7 cellular contexts compared by ENCODE assay signal in genomic region chr12:102883204-102883799, GRCh38. TPM values are rescaled to one million over a fixed set of nuclear protein-coding genes. Genes with fewer than 3 reads are reported as not detected.
A peak's percentile ranks its signal among the peaks of the same experiment; 100 is the strongest.
DNase-seq lines count a peak whose midpoint lies in the region; ATAC-seq and TF ChIP-seq lines count a peak whose summit lies in the region.

No MANE protein-coding gene starts in this region.

- CTCF ChIA-PET in activated naive CD4-positive, alpha-beta T cell treated with anti-CD3 and anti-CD28 coated beads, Interleukin-2, amount 10 ng/mL, durations not matched to agents 7 days and 5 days (lab: Charles Lee), result interaction anchor here (0.9 to 2.7 kb wide), 8 partner anchors 9 to 749 kb away, joined by 3 to 33 read pairs (median 6); no protein-coding TSS in a partner anchor

- DNase-seq in GM10266 (ENCODE audit: extremely low spot score), result peak; percentile 50
- peak; percentile 34 for DNase-seq in HuH-7.5 (ENCODE audit: low spot score)
- peak; percentile 50 for DNase-seq in activated naive CD4-positive, alpha-beta T cell treated with anti-CD3 and anti-CD28 coated beads, Interleukin-2, amount 10 ng/mL, durations not matched to agents 7 days and 5 days
- peak; percentile 20 to 36 for DNase-seq in heart right ventricle
- DNase-seq in retinal pigment epithelial cell (ENCODE audit: low read depth), result no peak

- no peak overlapping the region for H3K4me3 Mint-ChIP-seq in activated naive CD4-positive, alpha-beta T cell treated with anti-CD3 and anti-CD28 coated beads, Interleukin-2, amount 10 ng/mL, durations not matched to agents 7 days and 5 days

- 31% methylated on average over 8 of the region's 8 CpGs for whole genome bisulfite sequencing in heart right ventricle, 2 donors

- H3K4me3 ChIP-seq in OCI-LY3 (ENCODE audit: low read length), result no peak overlapping the region
- H3K4me3 ChIP-seq in heart right ventricle, result no peak overlapping the region
- no peak overlapping the region for H3K4me3 ChIP-seq in retinal pigment epithelial cell (ENCODE audit: low read length)

- H3K27ac ChIP-seq in OCI-LY3 (ENCODE audit: low read length) (no peak overlapping the region), heart right ventricle (no peak overlapping the region)

- ATAC-seq in heart right ventricle, result peak in 2 of 8 donors; percentile 48 to 63
- no peak for ATAC-seq in HG02852 (IDR thresholded peaks at IDR 0.05; ENCODE audit: unreplicated experiment)

- TF ChIP-seq CTCF in GM10266 (IDR thresholded peaks at IDR 0.05; ENCODE audit: control insufficient read depth, insufficient read depth, low read depth, missing control alignments), result peak; percentile 94
- peak; percentile 97 for TF ChIP-seq CTCF in OCI-LY3 (IDR thresholded peaks at IDR 0.05; ENCODE audit: low read depth, low read length)
- TF ChIP-seq CTCF in heart right ventricle (IDR thresholded peaks at IDR 0.05), result peak; percentile 50 to 83 (median 72)
- peak; percentile 95 for TF ChIP-seq CTCF in retinal pigment epithelial cell (conservative IDR thresholded peaks at IDR 0.05; ENCODE audit: low read depth, low read length)

- H3K4me1 Mint-ChIP-seq in activated naive CD4-positive, alpha-beta T cell treated with anti-CD3 and anti-CD28 coated beads, Interleukin-2, amount 10 ng/mL, durations not matched to agents 7 days and 5 days, result no peaks in the 10 kb centered on the region

- H3K27me3 ChIP-seq in OCI-LY3 (ENCODE audit: low read depth, low read length) (no peaks in the 10 kb centered on the region), heart right ventricle (peaks cover 0 to 28% (median 12%) of the 10 kb centered on the region in 7 donors)

- H3K9ac ChIP-seq in OCI-LY3 (ENCODE audit: low read length), result 0 out of 2 replicates have a peak overlapping the region, but pooled peaks have one; percentile 4

- no peaks in the 10 kb centered on the region for H4K20me1 ChIP-seq in OCI-LY3 (ENCODE audit: insufficient read depth, low read length)

- no peaks in the 10 kb centered on the region for H3K9me3 Mint-ChIP-seq in activated naive CD4-positive, alpha-beta T cell treated with anti-CD3 and anti-CD28 coated beads, Interleukin-2, amount 10 ng/mL, durations not matched to agents 7 days and 5 days

- peaks cover 23% of the 10 kb centered on the region for H3K4me1 ChIP-seq in OCI-LY3 (ENCODE audit: low read length)
- H3K4me1 ChIP-seq in heart right ventricle, result peaks cover 0 to 6% (median 0%) of the 10 kb centered on the region in 9 donors

- H3K36me3 Mint-ChIP-seq in activated naive CD4-positive, alpha-beta T cell treated with anti-CD3 and anti-CD28 coated beads, Interleukin-2, amount 10 ng/mL, durations not matched to agents 7 days and 5 days, result no peaks in the 10 kb centered on the region

- H3K36me3 ChIP-seq in OCI-LY3 (replicated peaks; ENCODE audit: low read depth, low read length), result no peaks in the 10 kb centered on the region
- H3K36me3 ChIP-seq in heart right ventricle, result no peaks in the 10 kb centered on the region

- peak overlapping the region; percentile 35 for H3K4me2 ChIP-seq in OCI-LY3 (ENCODE audit: low read length)

- H3K79me2 ChIP-seq in OCI-LY3 (ENCODE audit: low read length), result no peaks in the 10 kb centered on the region

- no peak overlapping the region for H3K27ac Mint-ChIP-seq in activated naive CD4-positive, alpha-beta T cell treated with anti-CD3 and anti-CD28 coated beads, Interleukin-2, amount 10 ng/mL, durations not matched to agents 7 days and 5 days

- peaks cover 4% of the 10 kb centered on the region for H3K27me3 Mint-ChIP-seq in activated naive CD4-positive, alpha-beta T cell treated with anti-CD3 and anti-CD28 coated beads, Interleukin-2, amount 10 ng/mL, durations not matched to agents 7 days and 5 days

- peak overlapping the region; percentile 57 for H2AFZ ChIP-seq in OCI-LY3 (ENCODE audit: low read depth, low read length)

- no peaks in the 10 kb centered on the region for H3K9me3 ChIP-seq in OCI-LY3 (ENCODE audit: insufficient read depth, low read length)
- no peaks in the 10 kb centered on the region for H3K9me3 ChIP-seq in heart right ventricle

- intact Hi-C loops in heart right ventricle (cut with DNase I), result loop anchor here (2.0 to 5.0 kb wide), 2 partner anchors 664 to 665 kb away; no protein-coding TSS in a partner anchor

RNA-seq across cellular contexts. Expression of gene PAH, which starts 33.7 kb away (rescaled TPM):
- not detected for total RNA-seq in heart right ventricle
- polyA plus RNA-seq in heart right ventricle, result not detected
